14 cellular contexts compared by ENCODE assay signal in genomic region chr19:2957160-2957559, GRCh38. TPM values are rescaled to one million over a fixed set of nuclear protein-coding genes. Genes with fewer than 3 reads are reported as not detected.
A peak's percentile ranks its signal among the peaks of the same experiment; 100 is the strongest.
DNase-seq lines count a peak whose midpoint lies in the region; ATAC-seq and TF ChIP-seq lines count a peak whose summit lies in the region.
"Had no signal": no experiment of that assay in that cellular context is flagged by ENCODE, and none has a peak within 500 bp of the region (broad histone marks: within the 10 kb centered on the region; RNA-seq: fewer than 3 reads in every experiment).

No MANE protein-coding gene starts in this region.

- peak overlapping the region; percentile 62 for H3K27ac Mint-ChIP-seq in progenitor cell of endocrine pancreas
- no peak overlapping the region for H3K27ac Mint-ChIP-seq in stimulated activated naive CD8-positive, alpha-beta T cell treated with anti-CD3 and anti-CD28 coated beads, Interleukin-15, amount 100 ng/mL, for 72 hours
- H3K27ac Mint-ChIP-seq: B cell; CD4-positive, alpha-beta T cell; CD8-positive, alpha-beta T cell had no signal

- TF ChIP-seq CTCF in progenitor cell of endocrine pancreas (IDR thresholded peaks at IDR 0.05; ENCODE audit: unreplicated experiment): no peak

- no peaks in the 10 kb centered on the region for H3K9me3 Mint-ChIP-seq in progenitor cell of endocrine pancreas (ENCODE audit: low read depth)
- H3K9me3 Mint-ChIP-seq in stimulated activated naive CD8-positive, alpha-beta T cell treated with anti-CD3 and anti-CD28 coated beads, Interleukin-15, amount 100 ng/mL, for 72 hours: no peaks in the 10 kb centered on the region
- H3K9me3 Mint-ChIP-seq: CD4-positive, alpha-beta T cell; CD8-positive, alpha-beta T cell had no signal

- H3K36me3 Mint-ChIP-seq in progenitor cell of endocrine pancreas (ENCODE audit: insufficient read depth): no peaks in the 10 kb centered on the region
- H3K36me3 Mint-ChIP-seq: CD8-positive, alpha-beta T cell had no signal

- no peak for ATAC-seq in stimulated activated naive CD8-positive, alpha-beta T cell treated with anti-CD3 and anti-CD28 coated beads, Interleukin-15, amount 100 ng/mL, for 72 hours
- ATAC-seq: A549; CD8-positive, alpha-beta T cell; GM12878 had no signal

- DNase-seq in RPMI8226: peak; percentile 1
- DNase-seq in progenitor cell of endocrine pancreas (ENCODE audit: low spot score, unreplicated experiment): no peak
- no peak for DNase-seq in stimulated activated naive CD8-positive, alpha-beta T cell treated with anti-CD3 and anti-CD28 coated beads, Interleukin-15, amount 100 ng/mL, for 72 hours
- DNase-seq in 8988T: no peak
- DNase-seq in DMS53 treated with DMSO at 0.1 percent for 48 hours (lab: John Stamatoyannopoulos, UW; ENCODE audit: unreplicated experiment): no peak
- DNase-seq: Caco-2, Calu3, DMS79, GDM1 had no signal

- H3K27me3 Mint-ChIP-seq in progenitor cell of endocrine pancreas: no peaks in the 10 kb centered on the region
- H3K27me3 Mint-ChIP-seq in stimulated activated naive CD8-positive, alpha-beta T cell treated with anti-CD3 and anti-CD28 coated beads, Interleukin-15, amount 100 ng/mL, for 72 hours: no peaks in the 10 kb centered on the region
- H3K27me3 Mint-ChIP-seq: B cell had no signal

- H3K4me3 Mint-ChIP-seq in progenitor cell of endocrine pancreas (ENCODE audit: low read depth): no peak overlapping the region
- no peak overlapping the region for H3K4me3 Mint-ChIP-seq in stimulated activated naive CD8-positive, alpha-beta T cell treated with anti-CD3 and anti-CD28 coated beads, Interleukin-15, amount 100 ng/mL, for 72 hours
- H3K4me3 Mint-ChIP-seq: B cell; CD4-positive, alpha-beta T cell; CD8-positive, alpha-beta T cell had no signal

- H3K4me1 Mint-ChIP-seq in progenitor cell of endocrine pancreas (ENCODE audit: low read depth): peaks cover 14% of the 10 kb centered on the region
- no peaks in the 10 kb centered on the region for H3K4me1 Mint-ChIP-seq in stimulated activated naive CD8-positive, alpha-beta T cell treated with anti-CD3 and anti-CD28 coated beads, Interleukin-15, amount 100 ng/mL, for 72 hours

RNA-seq across cellular contexts. Expression of gene ZNF77, which starts 12.4 kb away (rescaled TPM):
- 6.3 and 7.1 TPM in 2 replicates for total RNA-seq in progenitor cell of endocrine pancreas

RNA-seq across cellular contexts. Expression of gene TLE6, which starts 20.2 kb away (rescaled TPM):
- 18.4 and 21.0 TPM in 2 replicates for total RNA-seq in progenitor cell of endocrine pancreas
- total RNA-seq: CD4-positive, alpha-beta T cell; CD8-positive, alpha-beta T cell had no signal

RNA-seq across cellular contexts. Expression of gene ZNF57, which starts 56.4 kb away (rescaled TPM):
- 3.8 and 5.3 TPM in 2 replicates for total RNA-seq in progenitor cell of endocrine pancreas
